ENCODE assay signal across 9 cellular contexts in genomic region chr11:2940930-2941821, GRCh38. TPM values are rescaled to one million over a fixed set of nuclear protein-coding genes. Genes with fewer than 3 reads are reported as not detected.
DNase-seq lines count a peak whose midpoint lies in the region; ATAC-seq and TF ChIP-seq lines count a peak whose summit lies in the region.
"Had no signal": no experiment of that assay in that cellular context is flagged by ENCODE, and none has a peak within 500 bp of the region (broad histone marks: within the 10 kb centered on the region; RNA-seq: fewer than 3 reads in every experiment).

No MANE protein-coding gene starts in this region.

- no peaks in the 10 kb centered on the region for H3K27me3 ChIP-seq in MG63
- H3K27me3 ChIP-seq in naive thymus-derived CD4-positive, alpha-beta T cell (ENCODE audit: control insufficient read depth in 2 of 2, insufficient read depth in 2 of 2, low read length in 2 of 2): no peaks in the 10 kb centered on the region

- H3K27ac ChIP-seq in naive thymus-derived CD4-positive, alpha-beta T cell (ENCODE audit: low read depth, low read length): no peak overlapping the region

- no peak for TF ChIP-seq CTCF in Calu3 (IDR thresholded peaks at IDR 0.05; ENCODE audit: unreplicated experiment)

- no peak overlapping the region for H3K4me3 ChIP-seq in MG63
- no peak overlapping the region for H3K4me3 ChIP-seq in naive thymus-derived CD4-positive, alpha-beta T cell (ENCODE audit: low read length)

- H3K36me3 ChIP-seq in MG63: peaks cover 10% of the 10 kb centered on the region
- H3K36me3 ChIP-seq in naive thymus-derived CD4-positive, alpha-beta T cell (ENCODE audit: control insufficient read depth in 2 of 3, insufficient read depth in 3 of 3, low read length in 3 of 3): no peaks in the 10 kb centered on the region

- peak; percentile 28 for ATAC-seq in naive thymus-derived CD4-positive, alpha-beta T cell
- ATAC-seq in GM18505 (IDR thresholded peaks at IDR 0.05; ENCODE audit: unreplicated experiment) (no peak), GM18870 (IDR thresholded peaks at IDR 0.05; ENCODE audit: unreplicated experiment) (no peak), GM18517 (IDR thresholded peaks at IDR 0.05; ENCODE audit: unreplicated experiment) (no peak)

- peaks cover 0 to 11% of the 10 kb centered on the region in 2 donors for H3K4me1 ChIP-seq in naive thymus-derived CD4-positive, alpha-beta T cell (ENCODE audit: control insufficient read depth in 2 of 2, insufficient read depth in 2 of 2, low read length in 2 of 2)

- H3K4me1 Mint-ChIP-seq in Calu3 (ENCODE audit: low read depth, unreplicated experiment): peaks cover 8% of the 10 kb centered on the region
- peaks cover 54% of the 10 kb centered on the region for H3K4me1 Mint-ChIP-seq in dendritic cell treated with granulocyte-macrophage colony-stimulating factor and Interleukin-4, amounts not matched to agents 40 ng/mL and 50 ng/mL, for 4 days (ENCODE audit: low read depth)
- H3K4me1 Mint-ChIP-seq in naive thymus-derived CD4-positive, alpha-beta T cell: peaks cover 20 to 41% (median 34%) of the 10 kb centered on the region in 7 donors

- H3K27me3 Mint-ChIP-seq in Calu3 (ENCODE audit: unreplicated experiment): no peaks in the 10 kb centered on the region
- no peaks in the 10 kb centered on the region for H3K27me3 Mint-ChIP-seq in dendritic cell treated with granulocyte-macrophage colony-stimulating factor and Interleukin-4, amounts not matched to agents 40 ng/mL and 50 ng/mL, for 4 days
- no peaks in the 10 kb centered on the region for H3K27me3 Mint-ChIP-seq in naive thymus-derived CD4-positive, alpha-beta T cell
- H3K27me3 Mint-ChIP-seq: naive B cell had no signal

- H3K36me3 Mint-ChIP-seq in Calu3 (ENCODE audit: insufficient read depth, unreplicated experiment): peaks cover 74% of the 10 kb centered on the region
- H3K36me3 Mint-ChIP-seq in dendritic cell treated with granulocyte-macrophage colony-stimulating factor and Interleukin-4, amounts not matched to agents 40 ng/mL and 50 ng/mL, for 4 days (ENCODE audit: low read depth): peaks cover 46% of the 10 kb centered on the region
- H3K36me3 Mint-ChIP-seq in naive thymus-derived CD4-positive, alpha-beta T cell: peaks cover 2 to 33% (median 13%) of the 10 kb centered on the region in 5 donors

- POLR2A ChIA-PET in naive thymus-derived CD4-positive, alpha-beta T cell (lab: Charles Lee): interaction anchor here (1.0 kb wide), 1 partner anchor 11 kb away, joined by 5 read pairs; no protein-coding TSS in a partner anchor

- no TSS peak for BruUV-seq in Calu3 (replicated peaks; lab: Mats Ljungman, UMichigan)

- no peaks in the 10 kb centered on the region for H3K9me3 ChIP-seq in MG63
- peaks cover 6 to 16% (median 12%) of the 10 kb centered on the region in 3 experiments for H3K9me3 ChIP-seq in naive thymus-derived CD4-positive, alpha-beta T cell (ENCODE audit: control insufficient read depth in 2 of 3, low read length in 3 of 3)

- no peak for TF ChIP-seq POLR2A in GM18505 (IDR thresholded peaks at IDR 0.05; ENCODE audit: borderline replicate concordance, extremely low read depth, insufficient read depth, insufficient read length)

- CTCF ChIA-PET in Calu3 (lab: Charles Lee): interaction anchor here (0.6 to 0.7 kb wide), 3 partner anchors 52 to 540 kb away, joined by 4 to 9 read pairs (median 4); partner anchors contain the start of gene TSSC4
- CTCF ChIA-PET in naive thymus-derived CD4-positive, alpha-beta T cell (lab: Charles Lee): no interaction called here

- H3K4me3 Mint-ChIP-seq in Calu3 (ENCODE audit: low read depth, unreplicated experiment): peak overlapping the region; percentile 9
- no peak overlapping the region for H3K4me3 Mint-ChIP-seq in dendritic cell treated with granulocyte-macrophage colony-stimulating factor and Interleukin-4, amounts not matched to agents 40 ng/mL and 50 ng/mL, for 4 days
- H3K4me3 Mint-ChIP-seq in naive thymus-derived CD4-positive, alpha-beta T cell: no peak overlapping the region
- H3K4me3 Mint-ChIP-seq: naive B cell had no signal

- DNase-seq in Calu3 (peak; percentile 71), MG63 (peak; percentile 77), NOMO-1 treated with DMSO at 0.1 percent for 48 hours (lab: John Stamatoyannopoulos, UW; ENCODE audit: unreplicated experiment) (no peak)
- DNase-seq in naive thymus-derived CD4-positive, alpha-beta T cell: no peak
- DNase-seq: naive B cell had no signal

- H3K27ac Mint-ChIP-seq in Calu3 (ENCODE audit: unreplicated experiment): no peak overlapping the region
- H3K27ac Mint-ChIP-seq in dendritic cell treated with granulocyte-macrophage colony-stimulating factor and Interleukin-4, amounts not matched to agents 40 ng/mL and 50 ng/mL, for 4 days: peak overlapping the region; percentile 64
- peak overlapping the region in 7 of 9 donors; percentile 13 to 81 (median 51) for H3K27ac Mint-ChIP-seq in naive thymus-derived CD4-positive, alpha-beta T cell

- peaks cover 12% of the 10 kb centered on the region for H3K9me3 Mint-ChIP-seq in Calu3 (ENCODE audit: low read depth, unreplicated experiment)
- H3K9me3 Mint-ChIP-seq in dendritic cell treated with granulocyte-macrophage colony-stimulating factor and Interleukin-4, amounts not matched to agents 40 ng/mL and 50 ng/mL, for 4 days: peaks cover 22% of the 10 kb centered on the region
- H3K9me3 Mint-ChIP-seq in naive thymus-derived CD4-positive, alpha-beta T cell: peaks cover 6 to 31% (median 22%) of the 10 kb centered on the region in 11 donors

- intact Hi-C loops in Calu3 (cut with micrococcal nuclease; ENCODE audit: unreplicated experiment): no loop called here
- intact Hi-C loops in dendritic cell treated with granulocyte-macrophage colony-stimulating factor and Interleukin-4, amounts not matched to agents 40 ng/mL and 50 ng/mL, for 4 days (cut with micrococcal nuclease): no loop called here
- intact Hi-C loops in naive thymus-derived CD4-positive, alpha-beta T cell (cut with micrococcal nuclease): no loop called here

RNA-seq across cellular contexts. Expression of gene PHLDA2, which starts 12.0 kb away (rescaled TPM):
- 111 and 142 TPM in 2 replicates for total RNA-seq in Calu3 (2022)
- total RNA-seq in MG63 (2014; rRNA removed; shearing (Covaris generic); ENCODE audit: low replicate concordance): 4.0 and 26.4 TPM in 2 replicates
- 1 to 10 TPM in 3 of 5 experiments, not detected in 2; 2.5 to 7.9 (median 4.5) TPM for total RNA-seq in naive thymus-derived CD4-positive, alpha-beta T cell
- polyA plus RNA-seq in naive thymus-derived CD4-positive, alpha-beta T cell: not detected

RNA-seq across cellular contexts. Expression of gene NAP1L4, which starts 51.0 kb away (rescaled TPM):
- total RNA-seq in Calu3 (2022): 140 and 150 TPM in 2 replicates
- total RNA-seq in MG63 (2014; rRNA removed; shearing (Covaris generic); ENCODE audit: low replicate concordance): 98.0 and 116 TPM in 2 replicates
- 100 to 1,000 TPM; 245 to 356 (median 294) TPM for total RNA-seq in naive thymus-derived CD4-positive, alpha-beta T cell
- polyA plus RNA-seq in naive thymus-derived CD4-positive, alpha-beta T cell: 100 to 1,000 TPM; 134 to 172 TPM

RNA-seq across cellular contexts. Expression of gene CDKN1C, which starts 55.6 kb away (rescaled TPM):
- 2.2 and 2.4 TPM in 2 replicates for total RNA-seq in Calu3 (2022)
- 0.56 TPM in 1 of 2 replicates, not detected in the other for total RNA-seq in MG63 (2014; rRNA removed; shearing (Covaris generic); ENCODE audit: low replicate concordance)
- 10 to 100 TPM in 1 of 5 experiments, 1 to 10 TPM in 3, under 1 TPM in 1; 0.53 to 36.0 (median 6.0) TPM for total RNA-seq in naive thymus-derived CD4-positive, alpha-beta T cell
- under 1 TPM; 0.35 to 0.94 TPM for polyA plus RNA-seq in naive thymus-derived CD4-positive, alpha-beta T cell

Comparison
In these comparisons a context has a peak if more than half of its experiments do, and no peak if none do; other contexts are left out.
1. DNase-seq: peak in Calu3 (single experiment) and MG63 (single experiment); none in naive thymus-derived CD4-positive, alpha-beta T cell (0 of 9) and NOMO-1 treated with DMSO at 0.1 percent for 48 hours (single experiment).